In genomic region chr15:65659502-65660052, GRCh38 we compare ENCODE assay signal across 19 cellular contexts. TPM values are rescaled to one million over a fixed set of nuclear protein-coding genes. Genes with fewer than 3 reads are reported as not detected.
DNase-seq lines count a peak whose midpoint lies in the region; ATAC-seq, FAIRE-seq and TF ChIP-seq lines count a peak whose summit lies in the region.
"Had no signal": no experiment of that assay in that cellular context is flagged by ENCODE, and none has a peak within 500 bp of the region (broad histone marks: within the 10 kb centered on the region; RNA-seq: fewer than 3 reads in every experiment).

No MANE protein-coding gene starts in this region.

- H3K36me3 ChIP-seq in SK-N-MC (ENCODE audit: insufficient read depth, low read length) (no peaks in the 10 kb centered on the region), urinary bladder (ENCODE audit: insufficient read depth) (no peaks in the 10 kb centered on the region)

- no peak overlapping the region for H3K9ac ChIP-seq in SK-N-MC (ENCODE audit: insufficient read length)

- TF ChIP-seq CTCF in fibroblast of villous mesenchyme (IDR thresholded peaks at IDR 0.05; ENCODE audit: insufficient read depth, low read depth, low read length): no peak

- no peaks in the 10 kb centered on the region for H3K9me3 ChIP-seq in SK-N-MC (ENCODE audit: low read depth, low read length)

- DNase-seq in GM19239 (ENCODE audit: insufficient read length, low spot score) (no peak), SK-N-MC (ENCODE audit: low read depth, low spot score) (no peak), fibroblast of villous mesenchyme (ENCODE audit: low read depth) (peak; percentile 36), epidermal melanocyte (ENCODE audit: insufficient read length, low spot score) (no peak), OCI-M1 (lab: John Stamatoyannopoulos, UW) (no peak)
- DNase-seq: C1 segment of cervical spinal cord; DMS 273 treated with DMSO at 0.1 percent for 48 hours; GF-D8; HFFc6; KG1; NCI-H1436 treated with DMSO at 0.1 percent for 48 hours; NCI-H2029 treated with DMSO at 0.1 percent for 48 hours; NCI-H446 treated with DMSO at 0.1 percent for 48 hours; NK-92 treated with Interleukin-12 subunit alpha and Interleukin-12 subunit beta, amount 100 ng/mL, for 24 hours had no signal

- no peaks in the 10 kb centered on the region for H3K4me1 ChIP-seq in urinary bladder (ENCODE audit: insufficient read depth)

- H3K4me3 ChIP-seq in SK-N-MC (no peak overlapping the region), fibroblast of villous mesenchyme (ENCODE audit: low read depth, low read length) (no peak overlapping the region), urinary bladder (ENCODE audit: low read depth, low read length) (no peak overlapping the region)

- H3K27ac ChIP-seq in SK-N-MC (peak overlapping the region; percentile 27; the same call in 1 of the 2 replicates), urinary bladder (ENCODE audit: low read depth) (peak overlapping the region; percentile 38)
- H3K27ac ChIP-seq: RWPE1 had no signal

- ATAC-seq in GM19351 (IDR thresholded peaks at IDR 0.05; ENCODE audit: unreplicated experiment): no peak

- WGBS in urinary bladder: 82% methylated on average over 4 of the region's 4 CpGs

- FAIRE-seq in GM19239 (lab: Jason Lieb, UNC): peak; percentile 57
- FAIRE-seq: GM18507, H1 had no signal

RNA-seq across cellular contexts. Expression of gene SLC24A1, which starts 37.8 kb away (rescaled TPM):
- total RNA-seq in fibroblast of villous mesenchyme (5.2 and 9.3 TPM in 2 replicates), urinary bladder (9.7 TPM)
- 6.1 TPM for polyA plus RNA-seq in urinary bladder

RNA-seq across cellular contexts. Expression of gene INTS14, which starts 48.6 kb away (rescaled TPM):
- 41.0 and 41.2 TPM in 2 replicates for total RNA-seq in fibroblast of villous mesenchyme
- 48.5 TPM for total RNA-seq in urinary bladder
- 24.1 TPM for polyA plus RNA-seq in urinary bladder
